In the genomic region with DNA sequence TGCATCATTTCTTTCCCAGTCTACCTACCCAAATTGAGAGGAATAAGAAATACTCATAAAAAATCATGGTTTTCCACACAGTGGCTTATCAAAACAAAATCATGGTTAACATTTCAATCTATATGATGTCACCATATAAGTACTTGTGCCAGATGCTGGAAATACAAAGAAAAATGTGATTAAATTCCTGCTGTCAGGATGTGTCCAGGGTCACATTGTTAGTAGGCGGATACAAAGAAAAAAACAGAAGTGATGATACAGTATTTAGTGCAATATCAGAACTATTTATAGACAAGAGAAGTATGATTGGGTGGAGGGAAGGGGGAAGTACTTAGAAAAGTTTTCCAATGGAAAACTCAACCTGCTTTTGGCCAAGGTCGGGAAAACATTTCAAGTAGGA, we compare ENCODE assay signal across 22 cellular contexts. TPM values are rescaled to one million over a fixed set of nuclear protein-coding genes. Genes with fewer than 3 reads are reported as not detected.
DNase-seq lines count a peak whose midpoint lies in the region; ATAC-seq and TF ChIP-seq lines count a peak whose summit lies in the region.
"Had no signal": no experiment of that assay in that cellular context is flagged by ENCODE, and none has a peak within 500 bp of the region (broad histone marks: within the 10 kb centered on the region; RNA-seq: fewer than 3 reads in every experiment).

No MANE protein-coding gene starts in this region.

- POLR2A ChIA-PET in AG04450 (lab: Yijun Ruan, JAX), result no interaction called here

- no peak for TF ChIP-seq CTCF in AG04450 (IDR thresholded peaks at IDR 0.05; ENCODE audit: low read depth, low read length)
- no peak for TF ChIP-seq CTCF in chondrocyte (IDR thresholded peaks at IDR 0.05)

- DNase-seq in AG04450 (ENCODE audit: low read depth, low spot score) (peak; percentile 1), HT1080 (ENCODE audit: low read depth) (peak; percentile 71), chondrocyte (ENCODE audit: low spot score) (no peak), kidney glomerular epithelial cell (lab: John Stamatoyannopoulos, UW) (peak; percentile 46)
- DNase-seq in natural killer cell treated with Interleukin-12 subunit alpha and Interleukin-12 subunit beta and Interleukin-15 and Interleukin-18, amount 100 ng/mL, for 72 hours (ENCODE audit: low spot score), result no peak
- DNase-seq: activated CD4-positive, alpha-beta T cell treated with anti-CD3 and anti-CD28 coated beads, Interleukin-2, amount 50 U/mL, for 4 hours; AML-193; amygdala; DMS 273 treated with DMSO at 0.1 percent for 48 hours; effector CD4-positive, alpha-beta T cell; gastrocnemius medialis; NCI-H1417; NCI-H345; retina; stimulated activated CD4-positive, alpha-beta T cell treated with anti-CD3 and anti-CD28 coated beads, Interleukin-2, amount 100 ng/mL, for 24 hours; testis had no signal

- ATAC-seq in GM19467 (IDR thresholded peaks at IDR 0.05; ENCODE audit: unreplicated experiment), result no peak
- ATAC-seq in GM21528 (IDR thresholded peaks at IDR 0.05; ENCODE audit: low FRiP score, unreplicated experiment), result no peak
- ATAC-seq in HG03460 (IDR thresholded peaks at IDR 0.05; ENCODE audit: unreplicated experiment), result no peak
- ATAC-seq in natural killer cell treated with Interleukin-12 subunit alpha and Interleukin-12 subunit beta and Interleukin-15 and Interleukin-18, amount 100 ng/mL, for 72 hours, result no peak
- ATAC-seq: gastrocnemius medialis, GM23338 had no signal

- H3K4me1 Mint-ChIP-seq in chondrocyte (ENCODE audit: low read depth), result peaks cover 30% of the 10 kb centered on the region
- H3K4me1 Mint-ChIP-seq in natural killer cell treated with Interleukin-12 subunit alpha and Interleukin-12 subunit beta and Interleukin-15 and Interleukin-18, amount 100 ng/mL, for 72 hours (ENCODE audit: low read depth in 2 of 2), result peaks cover 7 to 8% of the 10 kb centered on the region in 2 donors

- peaks cover 4% of the 10 kb centered on the region for H3K36me3 Mint-ChIP-seq in chondrocyte (ENCODE audit: low read depth)
- H3K36me3 Mint-ChIP-seq in natural killer cell treated with Interleukin-12 subunit alpha and Interleukin-12 subunit beta and Interleukin-15 and Interleukin-18, amount 100 ng/mL, for 72 hours, result peaks cover 32% of the 10 kb centered on the region

- H3K9me3 ChIP-seq in AG04450 (ENCODE audit: control insufficient read depth, insufficient read depth, low read length), result no peaks in the 10 kb centered on the region; the same call in 1 of the 2 replicates
- H3K9me3 ChIP-seq: gastrocnemius medialis, testis had no signal

- no peak overlapping the region for H3K27ac ChIP-seq in AG04450 (ENCODE audit: low read depth, low read length)
- H3K27ac ChIP-seq: gastrocnemius medialis, testis had no signal

- peaks cover 23% of the 10 kb centered on the region for H3K9me3 Mint-ChIP-seq in chondrocyte (ENCODE audit: low read depth)
- peaks cover 7% of the 10 kb centered on the region for H3K9me3 Mint-ChIP-seq in natural killer cell treated with Interleukin-12 subunit alpha and Interleukin-12 subunit beta and Interleukin-15 and Interleukin-18, amount 100 ng/mL, for 72 hours

- CTCF ChIA-PET in AG04450 (lab: Charles Lee), result interaction anchor here (0.6 to 1.7 kb wide), 2 partner anchors 121 to 134 kb away, joined by 3 to 4 read pairs; no protein-coding TSS in a partner anchor

- peaks cover 25% of the 10 kb centered on the region for H3K27me3 ChIP-seq in AG04450 (ENCODE audit: control insufficient read depth, insufficient read depth, low read length)
- H3K27me3 ChIP-seq: gastrocnemius medialis, testis had no signal

- peak overlapping the region; percentile 87 for H3K27ac Mint-ChIP-seq in chondrocyte (ENCODE audit: unreplicated experiment)
- no peak overlapping the region for H3K27ac Mint-ChIP-seq in natural killer cell treated with Interleukin-12 subunit alpha and Interleukin-12 subunit beta and Interleukin-15 and Interleukin-18, amount 100 ng/mL, for 72 hours
- H3K27ac Mint-ChIP-seq: GM23338 had no signal

- no peak overlapping the region for H3K4me3 Mint-ChIP-seq in chondrocyte (ENCODE audit: unreplicated experiment)
- no peak overlapping the region for H3K4me3 Mint-ChIP-seq in natural killer cell treated with Interleukin-12 subunit alpha and Interleukin-12 subunit beta and Interleukin-15 and Interleukin-18, amount 100 ng/mL, for 72 hours
- H3K4me3 Mint-ChIP-seq: GM23338 had no signal

- no peaks in the 10 kb centered on the region for H3K27me3 Mint-ChIP-seq in chondrocyte (ENCODE audit: low read depth)
- peaks cover 60 to 74% of the 10 kb centered on the region in 2 donors for H3K27me3 Mint-ChIP-seq in natural killer cell treated with Interleukin-12 subunit alpha and Interleukin-12 subunit beta and Interleukin-15 and Interleukin-18, amount 100 ng/mL, for 72 hours

- no peak overlapping the region for H3K4me3 ChIP-seq in AG04450 (ENCODE audit: low read depth, low read length)
- H3K4me3 ChIP-seq: gastrocnemius medialis, GM23338, testis had no signal

RNA-seq across cellular contexts. Expression of gene OR6J1, which starts 47.0 kb away (rescaled TPM):
- polyA plus RNA-seq in AG04450 (2011; rRNA removed), result not detected in 2 replicates
- polyA minus RNA-seq in AG04450 (2011; rRNA and poly(A)+ RNA removed), result not detected in 2 replicates
- total RNA-seq in HT1080 (2014; rRNA removed; shearing (Covaris generic)), result not detected in 2 replicates
- polyA plus RNA-seq in HT1080 (2015; cell fraction: cytosol; rRNA removed), result not detected in 2 replicates
- polyA plus RNA-seq in HT1080 (2015; cell fraction: nucleus; rRNA removed), result not detected in 2 replicates
- not detected in 3 replicates for total RNA-seq in chondrocyte
- total RNA-seq in natural killer cell treated with Interleukin-12 subunit alpha and Interleukin-12 subunit beta and Interleukin-15 and Interleukin-18, amount 100 ng/mL, for 72 hours, result not detected
- total RNA-seq: gastrocnemius medialis, GM23338, SK-MEL-5 had no signal
- polyA plus RNA-seq: GM23338, neural cell had no signal

Comparison
In these comparisons a context has a peak if more than half of its experiments do, and no peak if none do; other contexts are left out.
1. DNase-seq: peak in AG04450 (single experiment), HT1080 (single experiment) and kidney glomerular epithelial cell (single experiment); none in chondrocyte (single experiment) and natural killer cell treated with Interleukin-12 subunit alpha and Interleukin-12 subunit beta and Interleukin-15 and Interleukin-18, amount 100 ng/mL, for 72 hours (single experiment).